Comparison of ENCODE assay signal across 12 cellular contexts in the genomic region with DNA sequence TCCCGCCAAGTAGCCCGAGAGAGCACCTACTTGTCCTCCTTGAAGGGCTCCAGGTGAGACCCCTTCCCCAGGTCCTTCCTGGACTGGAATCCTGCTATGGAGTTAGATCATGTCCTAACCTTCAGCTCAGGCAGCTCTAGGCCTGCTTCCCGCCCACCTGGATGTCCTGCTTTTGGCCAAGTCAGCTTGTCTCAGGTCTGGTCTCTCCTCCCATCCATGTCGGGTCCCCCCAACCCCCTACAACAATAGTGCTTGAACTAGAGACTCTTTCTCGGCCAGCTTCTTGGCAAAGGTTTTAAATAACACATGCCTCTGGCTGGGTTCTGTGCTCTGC. TPM values are rescaled to one million over a fixed set of nuclear protein-coding genes. Genes with fewer than 3 reads are reported as not detected.
DNase-seq lines count a peak whose midpoint lies in the region; ATAC-seq, FAIRE-seq and TF ChIP-seq lines count a peak whose summit lies in the region.
"Had no signal": no experiment of that assay in that cellular context is flagged by ENCODE, and none has a peak within 500 bp of the region (broad histone marks: within the 10 kb centered on the region; RNA-seq: fewer than 3 reads in every experiment).

No MANE protein-coding gene starts in this region.

- H3K79me1 ChIP-seq in mesenchymal stem cell (replicated peaks; ENCODE audit: low read length, poor library complexity, severe bottlenecking) = peaks cover 23% of the 10 kb centered on the region

- TF ChIP-seq CTCF in ascending aorta (IDR thresholded peaks at IDR 0.05) = no peak
- no peak for TF ChIP-seq CTCF in thoracic aorta (IDR thresholded peaks at IDR 0.05)

- 89% methylated on average over 5 of the region's 5 CpGs for WGBS in mesenchymal stem cell

- DNase-seq in activated CD8-positive, alpha-beta memory T cell treated with anti-CD3 and anti-CD28 coated beads, Interleukin-2, amount 10 ng/mL, durations not matched to agents 7 days and 5 days = no peak
- no peak for DNase-seq in activated CD8-positive, alpha-beta memory T cell treated with anti-CD3 and anti-CD28 coated beads for 24 hours
- DNase-seq in ascending aorta (ENCODE audit: low spot score in 2 of 2) (no peak), mesenchymal stem cell (no peak), thoracic aorta (ENCODE audit: low spot score) (no peak), KBM-7 (no peak), GM12892 (ENCODE audit: insufficient read length) (no peak)
- DNase-seq: NCI-H2171; stimulated activated CD4-positive, alpha-beta T cell treated with anti-CD3 and anti-CD28 coated beads, Interleukin-1b, Interleukin-23, amount 100 ng/mL, for 48 hours had no signal

- peaks cover 26 to 47% of the 10 kb centered on the region in 2 donors for H3K4me1 ChIP-seq in ascending aorta
- H3K4me1 ChIP-seq in mesenchymal stem cell (ENCODE audit: control insufficient read depth, insufficient read depth, low read depth, low read length) = peaks cover 38% of the 10 kb centered on the region
- H3K4me1 ChIP-seq in thoracic aorta (ENCODE audit: control insufficient read depth in 1 of 2, low read depth in 2 of 2) = peaks cover 33 to 49% of the 10 kb centered on the region in 2 donors

- H2BK12ac ChIP-seq in mesenchymal stem cell (ENCODE audit: low read length in 2 of 2) = peak overlapping the region in 1 of 2 experiments; percentile 2

- H3K18ac ChIP-seq in mesenchymal stem cell (ENCODE audit: low read depth in 1 of 2, low read length in 2 of 2) = no peak overlapping the region

- H3K9me3 ChIP-seq in ascending aorta = no peaks in the 10 kb centered on the region
- no peaks in the 10 kb centered on the region for H3K9me3 ChIP-seq in mesenchymal stem cell (ENCODE audit: control insufficient read depth, low read length)
- H3K9me3 ChIP-seq in thoracic aorta = no peaks in the 10 kb centered on the region

- H3K27me3 ChIP-seq in ascending aorta (no peaks in the 10 kb centered on the region), mesenchymal stem cell (ENCODE audit: control insufficient read depth in 1 of 2, insufficient read depth in 1 of 2, low read length in 2 of 2) (no peaks in the 10 kb centered on the region), thoracic aorta (replicated peaks; ENCODE audit: insufficient read depth) (no peaks in the 10 kb centered on the region)

- in situ Hi-C loops in KBM-7 (cut with MboI; ENCODE audit: low pct_unique_long_range_greater_than_20kb, low sequenced_read_pairs) = no loop called here

- H2BK15ac ChIP-seq in mesenchymal stem cell (ENCODE audit: low read depth, poor library complexity, severe bottlenecking) = no peak overlapping the region

- peak overlapping the region in 1 of 2 experiments; percentile 67 for H3K4ac ChIP-seq in mesenchymal stem cell (ENCODE audit: low read depth in 1 of 2, low read length in 2 of 2)

- H3K4me1 Mint-ChIP-seq in activated CD8-positive, alpha-beta memory T cell treated with anti-CD3 and anti-CD28 coated beads, Interleukin-2, amount 10 ng/mL, durations not matched to agents 7 days and 5 days = peaks cover 51% of the 10 kb centered on the region

- H2BK5ac ChIP-seq in mesenchymal stem cell (ENCODE audit: low read depth, low read length, poor library complexity, severe bottlenecking) = no peak overlapping the region

- no peak overlapping the region for H3K4me2 ChIP-seq in mesenchymal stem cell (ENCODE audit: low read length, poor library complexity, severe bottlenecking)

- no peak overlapping the region for H3K14ac ChIP-seq in mesenchymal stem cell (ENCODE audit: low read length in 2 of 2)

- H2AK5ac ChIP-seq in mesenchymal stem cell (ENCODE audit: low read length, severe bottlenecking) = no peak overlapping the region

- no peak overlapping the region for H2AFZ ChIP-seq in mesenchymal stem cell (ENCODE audit: low read depth, low read length)

- no peak overlapping the region for H2BK120ac ChIP-seq in mesenchymal stem cell (ENCODE audit: low read depth, low read length)

- no peaks in the 10 kb centered on the region for H3K27me3 Mint-ChIP-seq in activated CD8-positive, alpha-beta memory T cell treated with anti-CD3 and anti-CD28 coated beads, Interleukin-2, amount 10 ng/mL, durations not matched to agents 7 days and 5 days

- CTCF ChIA-PET in activated CD8-positive, alpha-beta memory T cell treated with anti-CD3 and anti-CD28 coated beads, Interleukin-2, amount 10 ng/mL, durations not matched to agents 7 days and 5 days (lab: Charles Lee) = interaction anchor here (1.1 to 16.0 kb wide), 11 partner anchors 8 to 91 kb away, joined by 3 to 202 read pairs (median 7); partner anchors contain the start of genes NEMP1 and STAT6

- H3K27ac ChIP-seq in ascending aorta (peak overlapping the region; percentile 83 to 87), mesenchymal stem cell (ENCODE audit: low read length, poor library complexity, severe bottlenecking) (no peak overlapping the region), thoracic aorta (peak overlapping the region; percentile 75 to 86)
- H3K27ac ChIP-seq: HL-60 had no signal

- H3K4me3 ChIP-seq in ascending aorta (no peak overlapping the region), mesenchymal stem cell (ENCODE audit: insufficient read depth in 1 of 2, low read depth in 1 of 2, low read length in 2 of 2) (peak overlapping the region in 1 of 2 experiments; percentile 90), thoracic aorta (no peak overlapping the region)
- H3K4me3 ChIP-seq: lung had no signal

- H3K4me3 Mint-ChIP-seq in activated CD8-positive, alpha-beta memory T cell treated with anti-CD3 and anti-CD28 coated beads, Interleukin-2, amount 10 ng/mL, durations not matched to agents 7 days and 5 days = no peak overlapping the region

- intact Hi-C loops in ascending aorta (cut with DNase I) = loop anchor here (2.0 kb wide), 1 partner anchor 24 kb away; no protein-coding TSS in a partner anchor

- H3K36me3 ChIP-seq in ascending aorta (peaks cover 45 to 59% of the 10 kb centered on the region in 2 donors), mesenchymal stem cell (ENCODE audit: control insufficient read depth in 1 of 2, insufficient read depth in 2 of 2, low read depth in 1 of 2, low read length in 2 of 2) (peaks cover 61 to 64% of the 10 kb centered on the region in 2 experiments), thoracic aorta (peaks cover 42% of the 10 kb centered on the region)

- peak overlapping the region; percentile 95 for H3K9ac ChIP-seq in mesenchymal stem cell (ENCODE audit: low read length)

- TF ChIP-seq POLR2A in GM12892 (IDR thresholded peaks at IDR 0.05; ENCODE audit: low read depth, low read length) = no peak

- no peak overlapping the region for H4K91ac ChIP-seq in mesenchymal stem cell (ENCODE audit: low read length)

- FAIRE-seq in GM12892 (lab: Jason Lieb, UNC) = no peak

- no peaks in the 10 kb centered on the region for H3K9me3 Mint-ChIP-seq in activated CD8-positive, alpha-beta memory T cell treated with anti-CD3 and anti-CD28 coated beads, Interleukin-2, amount 10 ng/mL, durations not matched to agents 7 days and 5 days (ENCODE audit: low read depth)

- H3K23ac ChIP-seq in mesenchymal stem cell (ENCODE audit: low read length in 2 of 2) = no peak overlapping the region

- no peak for ATAC-seq in activated CD8-positive, alpha-beta memory T cell treated with anti-CD3 and anti-CD28 coated beads, Interleukin-2, amount 10 ng/mL, durations not matched to agents 7 days and 5 days
- ATAC-seq in thoracic aorta (ENCODE audit: insufficient number of reproducible peaks, low FRiP score, low read depth) (no peak), HG02610 (IDR thresholded peaks at IDR 0.05; ENCODE audit: unreplicated experiment) (no peak)

- peaks cover 2% of the 10 kb centered on the region for H3K36me3 Mint-ChIP-seq in activated CD8-positive, alpha-beta memory T cell treated with anti-CD3 and anti-CD28 coated beads, Interleukin-2, amount 10 ng/mL, durations not matched to agents 7 days and 5 days

- H4K8ac ChIP-seq in mesenchymal stem cell (ENCODE audit: low read length) = no peak overlapping the region

- peak overlapping the region; percentile 47 for H3K27ac Mint-ChIP-seq in activated CD8-positive, alpha-beta memory T cell treated with anti-CD3 and anti-CD28 coated beads, Interleukin-2, amount 10 ng/mL, durations not matched to agents 7 days and 5 days

RNA-seq across cellular contexts. Expression of gene NAB2, which starts 3.6 kb away (rescaled TPM):
- 10 to 100 TPM in 1 of 2 experiments, 1 to 10 TPM in 1; 10.0 to 31.1 TPM for total RNA-seq in activated CD8-positive, alpha-beta memory T cell treated with anti-CD3 and anti-CD28 coated beads, Interleukin-2, amount 10 ng/mL, durations not matched to agents 7 days and 5 days
- total RNA-seq in ascending aorta (50.9 TPM), thoracic aorta (10 to 100 TPM; 30.5 to 39.3 TPM)
- polyA plus RNA-seq in mesenchymal stem cell (2013, experiment 1 of 2) = 28.9 TPM
- 27.0 TPM for polyA plus RNA-seq in mesenchymal stem cell (2013, experiment 2 of 2)
- polyA plus RNA-seq in GM12892 (2012; ENCODE audit: missing spikeins) = 15.5 TPM

RNA-seq across cellular contexts. Expression of gene NEMP1, which starts 13.9 kb away (rescaled TPM):
- 10 to 100 TPM; 60.5 to 66.1 TPM for total RNA-seq in activated CD8-positive, alpha-beta memory T cell treated with anti-CD3 and anti-CD28 coated beads, Interleukin-2, amount 10 ng/mL, durations not matched to agents 7 days and 5 days
- total RNA-seq in ascending aorta (7.7 TPM), thoracic aorta (1 to 10 TPM; 6.6 to 6.9 TPM)
- polyA plus RNA-seq in mesenchymal stem cell (2013, experiment 1 of 2) = 6.2 TPM
- 5.8 TPM for polyA plus RNA-seq in mesenchymal stem cell (2013, experiment 2 of 2)
- 13.9 TPM for polyA plus RNA-seq in GM12892 (2012; ENCODE audit: missing spikeins)

RNA-seq across cellular contexts. Expression of gene STAT6, which starts 18.7 kb away (rescaled TPM):
- total RNA-seq in activated CD8-positive, alpha-beta memory T cell treated with anti-CD3 and anti-CD28 coated beads, Interleukin-2, amount 10 ng/mL, durations not matched to agents 7 days and 5 days = 100 to 1,000 TPM in 1 of 2 experiments, 10 to 100 TPM in 1; 99.1 to 104 TPM
- total RNA-seq in ascending aorta (188 TPM), thoracic aorta (100 to 1,000 TPM; 133 to 185 TPM)
- polyA plus RNA-seq in mesenchymal stem cell (2013, experiment 1 of 2) = 87.5 TPM
- 89.4 TPM for polyA plus RNA-seq in mesenchymal stem cell (2013, experiment 2 of 2)
- polyA plus RNA-seq in GM12892 (2012; ENCODE audit: missing spikeins) = 129 TPM

RNA-seq across cellular contexts. Expression of gene LRP1, which starts 35.8 kb away (rescaled TPM):
- total RNA-seq in activated CD8-positive, alpha-beta memory T cell treated with anti-CD3 and anti-CD28 coated beads, Interleukin-2, amount 10 ng/mL, durations not matched to agents 7 days and 5 days = under 1 TPM; 0.33 to 0.85 TPM
- total RNA-seq in ascending aorta (708 TPM), thoracic aorta (100 to 1,000 TPM; 663 to 755 TPM)
- polyA plus RNA-seq in mesenchymal stem cell (2013, experiment 1 of 2) = 68.9 TPM
- polyA plus RNA-seq in mesenchymal stem cell (2013, experiment 2 of 2) = 57.9 TPM
- 0.34 TPM for polyA plus RNA-seq in GM12892 (2012; ENCODE audit: missing spikeins)

RNA-seq across cellular contexts. Expression of gene MYO1A, which starts 42.6 kb away (rescaled TPM):
- total RNA-seq in activated CD8-positive, alpha-beta memory T cell treated with anti-CD3 and anti-CD28 coated beads, Interleukin-2, amount 10 ng/mL, durations not matched to agents 7 days and 5 days = 1 to 10 TPM in 1 of 2 experiments, under 1 TPM in 1; 0.82 to 1.5 TPM
- not detected for total RNA-seq in ascending aorta
- not detected for polyA plus RNA-seq in mesenchymal stem cell (2013, experiment 1 of 2)
- not detected for polyA plus RNA-seq in mesenchymal stem cell (2013, experiment 2 of 2)
- total RNA-seq in thoracic aorta = 1 to 10 TPM; 1.7 to 2.2 TPM
- polyA plus RNA-seq in GM12892 (2012; ENCODE audit: missing spikeins) = 0.40 TPM
